In genomic region chr1:110957798-110958197, GRCh38 we compare ENCODE assay signal across 29 cellular contexts.
"Had no signal": no experiment of that assay in that cellular context is flagged by ENCODE, and none has a peak within 500 bp of the region (broad histone marks: within the 10 kb centered on the region; RNA-seq: fewer than 3 reads in every experiment).

No MANE protein-coding gene starts in this region.

- H3K27ac ChIP-seq: stomach, suprapubic skin, testis, thoracic aorta, thyroid gland, tibial artery, tibial nerve, transverse colon, upper lobe of left lung, upper lobe of right lung, uterus, vagina had no signal

- H3K4me3 ChIP-seq: stomach, suprapubic skin, testis, thoracic aorta, thyroid gland, tibial artery, tibial nerve, transverse colon, upper lobe of left lung, upper lobe of right lung, uterus, vagina had no signal

- H3K27me3 Mint-ChIP-seq: stimulated activated memory B cell treated with anti-CD40 and anti-IgM and Interleukin-4, amounts not matched to agents 10 μg/mL and 1 μg/mL and 100 μg/mL, for 72 hours; stimulated activated naive B cell treated with anti-CD40 and anti-IgM and Interleukin-4, amounts not matched to agents 10 μg/mL and 1 μg/mL and 100 μg/mL, for 72 hours; stimulated activated naive CD8-positive, alpha-beta T cell treated with anti-CD3 and anti-CD28 coated beads, Interleukin-15, amount 100 ng/mL, for 72 hours; stimulated activated naive CD8-positive, alpha-beta T cell treated with anti-CD3 and anti-CD28 coated beads, Interleukin-15, Interleukin-2, amounts not matched to agents 100 ng/mL and 50 ng/mL, for 24 hours; type B pancreatic cell had no signal

- H3K4me3 Mint-ChIP-seq: stimulated activated effector memory CD8-positive, alpha-beta T cell treated with anti-CD3 and anti-CD28 coated beads, Interleukin-12 subunit alpha, Interleukin-12 subunit beta, amount 100 ng/mL, for 72 hours; stimulated activated memory B cell treated with anti-CD40 and anti-IgM and Interleukin-4, amounts not matched to agents 10 μg/mL and 1 μg/mL and 100 μg/mL, for 72 hours; stimulated activated naive B cell treated with anti-CD40 and anti-IgM and Interleukin-4, amounts not matched to agents 10 μg/mL and 1 μg/mL and 100 μg/mL, for 72 hours; stimulated activated naive CD8-positive, alpha-beta T cell treated with anti-CD3 and anti-CD28 coated beads, Interleukin-15, amount 100 ng/mL, for 72 hours; stimulated activated naive CD8-positive, alpha-beta T cell treated with anti-CD3 and anti-CD28 coated beads, Interleukin-15, Interleukin-2, amounts not matched to agents 100 ng/mL and 50 ng/mL, for 24 hours; type B pancreatic cell had no signal

- FAIRE-seq: urothelium cell line had no signal

- H3K9me3 ChIP-seq: testis, thyroid gland, uterus had no signal

- ATAC-seq: stimulated activated effector memory CD8-positive, alpha-beta T cell treated with anti-CD3 and anti-CD28 coated beads, Interleukin-12 subunit alpha, Interleukin-12 subunit beta, amount 100 ng/mL, for 72 hours; stimulated activated memory B cell treated with anti-CD40 and anti-IgM and Interleukin-4, amounts not matched to agents 10 μg/mL and 1 μg/mL and 100 μg/mL, for 72 hours; stimulated activated naive B cell treated with anti-CD40 and anti-IgM and Interleukin-4, amounts not matched to agents 10 μg/mL and 1 μg/mL and 100 μg/mL, for 72 hours; stimulated activated naive CD8-positive, alpha-beta T cell treated with anti-CD3 and anti-CD28 coated beads, Interleukin-15, amount 100 ng/mL, for 72 hours; stimulated activated naive CD8-positive, alpha-beta T cell treated with anti-CD3 and anti-CD28 coated beads, Interleukin-15, Interleukin-2, amounts not matched to agents 100 U/mL and 50 U/mL, for 24 hours; upper lobe of right lung had no signal

- DNase-seq: stimulated activated CD4-positive, alpha-beta T cell treated with anti-CD3 and anti-CD28 coated beads, Interleukin-2, amount 100 ng/mL, for 48 hours; stimulated activated CD4-positive, alpha-beta T cell treated with anti-CD3 and anti-CD28 coated beads, Interleukin-4, amount 100 ng/mL, for 1 hour; stimulated activated CD4-positive, alpha-beta T cell treated with anti-CD3 and anti-CD28 coated beads, Interleukin-4, amount 100 ng/mL, for 24 hours; stimulated activated CD4-positive, alpha-beta T cell treated with anti-CD3 and anti-CD28 coated beads, Interleukin-4, amount 100 ng/mL, for 4 hours; stimulated activated CD8-positive, alpha-beta memory T cell treated with anti-CD3 and anti-CD28 coated beads, Interleukin-4, amount 100 ng/mL, for 48 hours; stimulated activated naive B cell treated with anti-CD40 and anti-IgM and Interleukin-4, amounts not matched to agents 10 μg/mL and 1 μg/mL and 100 μg/mL, for 72 hours; stimulated activated naive CD4-positive, alpha-beta T cell; stimulated activated naive CD4-positive, alpha-beta T cell treated with Interleukin-2 at 50 U/mL for 16 hours; stimulated activated naive CD8-positive, alpha-beta T cell treated with anti-CD3 and anti-CD28 coated beads, Interleukin-15, amount 100 ng/mL, for 72 hours; stimulated activated naive CD8-positive, alpha-beta T cell treated with anti-CD3 and anti-CD28 coated beads, Interleukin-15, Interleukin-2, amounts not matched to agents 100 U/mL and 50 U/mL, for 24 hours; stomach; substantia nigra; testis; thyroid gland; tibial artery; transverse colon; trophoblast cell; upper lobe of left lung; upper lobe of right lung; uterus had no signal

- H3K4me1 ChIP-seq: testis, thyroid gland, upper lobe of right lung, uterus, vagina had no signal

- H3K36me3 ChIP-seq: thoracic aorta, thyroid gland, upper lobe of left lung, upper lobe of right lung, uterus had no signal

- H3K27me3 ChIP-seq: stomach, suprapubic skin, testis, thyroid gland, tibial artery, tibial nerve, transverse colon, upper lobe of left lung, upper lobe of right lung, uterus, vagina had no signal

- H3K27ac Mint-ChIP-seq: stimulated activated effector memory CD8-positive, alpha-beta T cell treated with anti-CD3 and anti-CD28 coated beads, Interleukin-12 subunit alpha, Interleukin-12 subunit beta, amount 100 ng/mL, for 72 hours; stimulated activated memory B cell treated with anti-CD40 and anti-IgM and Interleukin-4, amounts not matched to agents 10 μg/mL and 1 μg/mL and 100 μg/mL, for 72 hours; stimulated activated naive B cell treated with anti-CD40 and anti-IgM and Interleukin-4, amounts not matched to agents 10 μg/mL and 1 μg/mL and 100 μg/mL, for 72 hours; stimulated activated naive CD8-positive, alpha-beta T cell treated with anti-CD3 and anti-CD28 coated beads, Interleukin-15, amount 100 ng/mL, for 72 hours; stimulated activated naive CD8-positive, alpha-beta T cell treated with anti-CD3 and anti-CD28 coated beads, Interleukin-15, Interleukin-2, amounts not matched to agents 100 ng/mL and 50 ng/mL, for 24 hours; type B pancreatic cell had no signal
